In genomic region chr12:123140675-123141614, GRCh38 we compare ENCODE assay signal across 13 cellular contexts. TPM values are rescaled to one million over a fixed set of nuclear protein-coding genes. Genes with fewer than 3 reads are reported as not detected.
DNase-seq lines count a peak whose midpoint lies in the region; ATAC-seq lines count a peak whose summit lies in the region.
"Had no signal": no experiment of that assay in that cellular context is flagged by ENCODE, and none has a peak within 500 bp of the region (broad histone marks: within the 10 kb centered on the region; RNA-seq: fewer than 3 reads in every experiment).

No MANE protein-coding gene starts in this region.

- DNase-seq in mesendoderm (no peak), Ammon's horn (ENCODE audit: low spot score) (no peak), NCI-H1417 (lab: John Stamatoyannopoulos, UW) (no peak)
- DNase-seq: midbrain, NCI-H2107, T-cell had no signal

- WGBS in mesendoderm (ENCODE audit: extremely low coverage, insufficient coverage, low lambda C conversion rate) = no CpG with 5 or more reads among the region's 6 CpGs

- no peaks in the 10 kb centered on the region for H3K27me3 ChIP-seq in mesendoderm (ENCODE audit: insufficient read depth, low read length, poor library complexity)

- H2BK120ac ChIP-seq in mesendoderm (ENCODE audit: low read depth, low read length) = no peak overlapping the region

- H2BK15ac ChIP-seq in mesendoderm (replicated peaks; ENCODE audit: low read depth) = no peak overlapping the region

- peak overlapping the region in 2 of 3 donors; percentile 28 to 83 for H3K27ac Mint-ChIP-seq in IgD-negative memory B cell
- H3K27ac Mint-ChIP-seq in stimulated activated memory B cell treated with anti-CD40 and anti-IgM and Interleukin-4, amounts not matched to agents 10 μg/mL and 1 μg/mL and 100 μg/mL, for 72 hours = peak overlapping the region; percentile 56
- H3K27ac Mint-ChIP-seq: activated T-helper 2 cell treated with anti-CD3 and anti-CD28 coated beads, Interferon-gamma antibody, Interleukin-2, Interleukin-4, amounts not matched to agents 10 μg/mL and 5 μg/mL and 100 μg/mL, durations not matched to agents 14 hours and 24 hours and 36 hours had no signal

- H3K27me3 Mint-ChIP-seq in IgD-negative memory B cell = peaks cover 2% of the 10 kb centered on the region
- H3K27me3 Mint-ChIP-seq in stimulated activated memory B cell treated with anti-CD40 and anti-IgM and Interleukin-4, amounts not matched to agents 10 μg/mL and 1 μg/mL and 100 μg/mL, for 72 hours = no peaks in the 10 kb centered on the region
- H3K27me3 Mint-ChIP-seq: T-cell had no signal

- H3K23ac ChIP-seq in mesendoderm (ENCODE audit: low read length) = peak overlapping the region; percentile 33

- no peaks in the 10 kb centered on the region for H3K4me1 ChIP-seq in mesendoderm (ENCODE audit: control insufficient read depth, low read depth, low read length)

- H2BK5ac ChIP-seq in mesendoderm (ENCODE audit: low read length) = no peak overlapping the region

- H3K56ac ChIP-seq in mesendoderm (ENCODE audit: low read length) = peak overlapping the region; percentile 45

- no peaks in the 10 kb centered on the region for H3K9me3 Mint-ChIP-seq in IgD-negative memory B cell
- H3K9me3 Mint-ChIP-seq in stimulated activated memory B cell treated with anti-CD40 and anti-IgM and Interleukin-4, amounts not matched to agents 10 μg/mL and 1 μg/mL and 100 μg/mL, for 72 hours = no peaks in the 10 kb centered on the region
- H3K9me3 Mint-ChIP-seq: activated T-helper 2 cell treated with anti-CD3 and anti-CD28 coated beads, Interferon-gamma antibody, Interleukin-2, Interleukin-4, amounts not matched to agents 10 μg/mL and 5 μg/mL and 100 μg/mL, durations not matched to agents 14 hours and 24 hours and 36 hours; T-cell had no signal

- H3K4me1 Mint-ChIP-seq in IgD-negative memory B cell = peaks cover 4 to 9% (median 6%) of the 10 kb centered on the region in 3 donors
- H3K4me1 Mint-ChIP-seq in stimulated activated memory B cell treated with anti-CD40 and anti-IgM and Interleukin-4, amounts not matched to agents 10 μg/mL and 1 μg/mL and 100 μg/mL, for 72 hours = peaks cover 51% of the 10 kb centered on the region

- no peak overlapping the region for H4K5ac ChIP-seq in mesendoderm (ENCODE audit: low read length)

- H3K36me3 Mint-ChIP-seq in IgD-negative memory B cell = peaks cover 4% of the 10 kb centered on the region
- no peaks in the 10 kb centered on the region for H3K36me3 Mint-ChIP-seq in stimulated activated memory B cell treated with anti-CD40 and anti-IgM and Interleukin-4, amounts not matched to agents 10 μg/mL and 1 μg/mL and 100 μg/mL, for 72 hours

- no peak overlapping the region for H3K4me2 ChIP-seq in mesendoderm (ENCODE audit: low read length)

- no peak overlapping the region for H3K9ac ChIP-seq in mesendoderm (ENCODE audit: low read length)

- H3K4me3 Mint-ChIP-seq in IgD-negative memory B cell = no peak overlapping the region
- H3K4me3 Mint-ChIP-seq in stimulated activated memory B cell treated with anti-CD40 and anti-IgM and Interleukin-4, amounts not matched to agents 10 μg/mL and 1 μg/mL and 100 μg/mL, for 72 hours = no peak overlapping the region
- H3K4me3 Mint-ChIP-seq: T-cell had no signal

- H2AK5ac ChIP-seq in mesendoderm (ENCODE audit: low read length) = no peak overlapping the region

- H3K36me3 ChIP-seq in mesendoderm (ENCODE audit: control insufficient read depth, insufficient read depth, low read length) = no peaks in the 10 kb centered on the region
- H3K36me3 ChIP-seq: HAP-1 had no signal

- H3K4ac ChIP-seq in mesendoderm (ENCODE audit: low read depth, low read length) = no peak overlapping the region

- H3K27ac ChIP-seq in cingulate gyrus (ENCODE audit: low read depth, low read length) = peak overlapping the region; percentile 77
- peak overlapping the region; percentile 24 for H3K27ac ChIP-seq in mesendoderm (ENCODE audit: low read depth, low read length)

- H3K79me1 ChIP-seq in mesendoderm (ENCODE audit: low read length) = peaks cover 2% of the 10 kb centered on the region

- no peaks in the 10 kb centered on the region for H3K79me2 ChIP-seq in mesendoderm (ENCODE audit: control insufficient read depth, insufficient read depth, low read length)

- ATAC-seq in stimulated activated memory B cell treated with anti-CD40 and anti-IgM and Interleukin-4, amounts not matched to agents 10 μg/mL and 1 μg/mL and 100 μg/mL, for 72 hours = no peak
- ATAC-seq in GM21528 (IDR thresholded peaks at IDR 0.05; ENCODE audit: low FRiP score, unreplicated experiment) (no peak), GM18868 (IDR thresholded peaks at IDR 0.05; ENCODE audit: unreplicated experiment) (no peak)
- ATAC-seq: T-cell had no signal

- no peak overlapping the region for H3K18ac ChIP-seq in mesendoderm (ENCODE audit: low read length)

- H4K8ac ChIP-seq in mesendoderm (ENCODE audit: low read depth, low read length) = no peak overlapping the region

- no peak overlapping the region for H3K4me3 ChIP-seq in mesendoderm (ENCODE audit: low read length)
- H3K4me3 ChIP-seq: HAP-1 had no signal

RNA-seq across cellular contexts. Expression of gene PITPNM2, which starts 9.9 kb away (rescaled TPM):
- 0.95 TPM for polyA plus RNA-seq in IgD-negative memory B cell
- 7.1 TPM for polyA plus RNA-seq in mesendoderm (2013, experiment 1 of 2)
- polyA plus RNA-seq in mesendoderm (2013, experiment 2 of 2) = 7.1 TPM
